3 cellular contexts compared by ENCODE assay signal in the genomic region with DNA sequence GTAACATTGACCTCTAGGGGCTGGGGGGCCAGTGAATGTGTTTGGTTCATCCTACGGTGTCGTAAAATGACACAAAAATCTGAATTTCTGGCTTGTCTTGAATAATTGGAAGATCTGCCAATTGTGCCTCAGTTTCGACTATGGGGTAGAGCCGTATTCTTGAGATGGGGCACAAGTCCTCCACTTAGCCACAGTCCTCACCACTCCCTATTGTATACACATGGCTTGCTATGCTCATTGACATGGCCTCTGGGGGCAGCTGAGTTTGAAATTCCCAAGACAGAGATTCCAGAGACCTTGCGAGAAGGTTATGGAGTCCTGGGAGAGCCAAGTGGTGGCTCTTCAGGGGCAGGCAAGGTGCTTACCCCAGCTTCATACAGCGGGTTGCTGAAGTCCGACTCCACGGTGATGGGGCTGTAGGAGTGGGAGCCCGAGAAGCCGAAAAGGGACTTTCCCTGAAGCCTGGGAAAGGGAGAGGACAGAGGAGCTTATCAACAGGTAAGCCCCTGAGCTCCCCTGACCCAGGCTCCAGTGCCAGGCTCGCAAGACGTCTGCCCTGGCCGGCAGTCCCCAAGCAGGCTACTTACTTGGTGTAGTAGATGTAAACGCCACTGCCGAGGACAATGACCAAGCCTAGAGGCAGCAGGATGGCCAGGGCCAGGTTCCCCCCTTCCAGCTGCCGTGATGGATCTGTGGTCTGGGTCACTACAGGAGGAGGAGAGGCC.
TF ChIP-seq lines count a peak whose summit lies in the region.

No MANE protein-coding gene starts in this region.

TF ChIP-seq in A549, 52 proteins besides CTCF, POLR2A, EP300 and RAD21:
- TF ChIP-seq ZFP36 (IDR thresholded peaks at IDR 0.05; ENCODE audit: borderline replicate concordance, partially characterized antibody) (peak; percentile 82), ESRRA (IDR thresholded peaks at IDR 0.05; ENCODE audit: borderline replicate concordance, low read length) (no peak)

TF ChIP-seq in HEK293, 187 proteins besides CTCF, POLR2A, EP300 and RAD21:
- TF ChIP-seq, protein P1, sequence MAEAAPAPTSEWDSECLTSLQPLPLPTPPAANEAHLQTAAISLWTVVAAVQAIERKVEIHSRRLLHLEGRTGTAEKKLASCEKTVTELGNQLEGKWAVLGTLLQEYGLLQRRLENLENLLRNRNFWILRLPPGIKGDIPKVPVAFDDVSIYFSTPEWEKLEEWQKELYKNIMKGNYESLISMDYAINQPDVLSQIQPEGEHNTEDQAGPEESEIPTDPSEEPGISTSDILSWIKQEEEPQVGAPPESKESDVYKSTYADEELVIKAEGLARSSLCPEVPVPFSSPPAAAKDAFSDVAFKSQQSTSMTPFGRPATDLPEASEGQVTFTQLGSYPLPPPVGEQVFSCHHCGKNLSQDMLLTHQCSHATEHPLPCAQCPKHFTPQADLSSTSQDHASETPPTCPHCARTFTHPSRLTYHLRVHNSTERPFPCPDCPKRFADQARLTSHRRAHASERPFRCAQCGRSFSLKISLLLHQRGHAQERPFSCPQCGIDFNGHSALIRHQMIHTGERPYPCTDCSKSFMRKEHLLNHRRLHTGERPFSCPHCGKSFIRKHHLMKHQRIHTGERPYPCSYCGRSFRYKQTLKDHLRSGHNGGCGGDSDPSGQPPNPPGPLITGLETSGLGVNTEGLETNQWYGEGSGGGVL (tag by site-specific recombination; IDR thresholded peaks at IDR 0.05) = no peak
- peak; percentile 64 for TF ChIP-seq SCRT2 (tag by site-specific recombination; IDR thresholded peaks at IDR 0.05)

TF ChIP-seq in K562, 482 proteins besides CTCF, POLR2A, EP300 and RAD21:
- no peak for TF ChIP-seq RB1 (IDR thresholded peaks at IDR 0.05; ENCODE audit: low read depth)
- peak; percentile 77 for TF ChIP-seq ZFP36 (IDR thresholded peaks at IDR 0.05; ENCODE audit: low read depth, low read length, partially characterized antibody)
